In genomic region chr2:170928036-170928823, GRCh38 we compare ENCODE assay signal across 7 cellular contexts. TPM values are rescaled to one million over a fixed set of nuclear protein-coding genes. Genes with fewer than 3 reads are reported as not detected.
A peak's percentile ranks its signal among the peaks of the same experiment; 100 is the strongest.
DNase-seq lines count a peak whose midpoint lies in the region; ATAC-seq and TF ChIP-seq lines count a peak whose summit lies in the region.

No MANE protein-coding gene starts in this region.

- no peak for ATAC-seq in DND-41 (ENCODE audit: insufficient read depth, low read depth)

- H3K79me2 ChIP-seq in DND-41 (ENCODE audit: insufficient read depth, low read length) = peaks cover 51% of the 10 kb centered on the region
- H3K79me2 ChIP-seq in parathyroid adenoma = peaks cover 26% of the 10 kb centered on the region

- H3K27ac ChIP-seq in DND-41 (ENCODE audit: low read length) = peak overlapping the region; percentile 91
- peak overlapping the region; percentile 91 for H3K27ac ChIP-seq in parathyroid adenoma

- H3K4me1 Mint-ChIP-seq in IgD-negative memory B cell = peaks cover 21 to 24% (median 22%) of the 10 kb centered on the region in 3 donors

- H3K4me1 ChIP-seq in DND-41 (ENCODE audit: insufficient read depth, low read length) (peaks cover 46% of the 10 kb centered on the region), parathyroid adenoma (peaks cover 5% of the 10 kb centered on the region)

- no peaks in the 10 kb centered on the region for H3K27me3 ChIP-seq in DND-41 (ENCODE audit: insufficient read depth, low read length, poor library complexity)
- no peaks in the 10 kb centered on the region for H3K27me3 ChIP-seq in parathyroid adenoma (ENCODE audit: control insufficient read depth, insufficient read depth, low read length)

- H3K4me2 ChIP-seq in DND-41 (ENCODE audit: insufficient read depth, low read length) (peak overlapping the region; percentile 97), parathyroid adenoma (ENCODE audit: low read length) (peak overlapping the region; percentile 61)

- no peaks in the 10 kb centered on the region for H3K36me3 Mint-ChIP-seq in IgD-negative memory B cell

- H3K9me3 ChIP-seq in DND-41 (ENCODE audit: insufficient read depth, low read length, severe bottlenecking) (peaks cover 18% of the 10 kb centered on the region), parathyroid adenoma (ENCODE audit: control insufficient read depth, low read length) (no peaks in the 10 kb centered on the region)

- H4K20me1 ChIP-seq in DND-41 (ENCODE audit: insufficient read depth, low read length) = peaks cover 28% of the 10 kb centered on the region; the same call in 1 of the 2 replicates

- CTCF ChIA-PET in GM10248 (lab: Yijun Ruan, JAX) = interaction anchor here (0.6 to 3.9 kb wide), 42 partner anchors 8 to 1532 kb away, joined by 3 to 59 read pairs (median 4); partner anchors contain the start of gene TLK1

- TF ChIP-seq CTCF in DND-41 (IDR thresholded peaks at IDR 0.05; ENCODE audit: borderline replicate concordance, extremely low read depth, low read length, poor library complexity, severe bottlenecking) (no peak), fibroblast of mammary gland (conservative IDR thresholded peaks at IDR 0.05; ENCODE audit: control insufficient read depth, insufficient read depth, low read depth, low read length) (no peak), parathyroid adenoma (IDR thresholded peaks at IDR 0.05) (no peak), GM10248 (IDR thresholded peaks at IDR 0.05; ENCODE audit: control extremely low read depth, extremely low read depth, low read depth, missing control alignments) (no peak)

- peaks cover 0 to 2% (median 1%) of the 10 kb centered on the region in 3 donors for H3K9me3 Mint-ChIP-seq in IgD-negative memory B cell

- DNase-seq in DND-41 = peak; percentile 31
- DNase-seq in UCSD-AML1 (lab: John Stamatoyannopoulos, UW; ENCODE audit: unreplicated experiment) = peak; percentile 14
- DNase-seq in fibroblast of mammary gland (ENCODE audit: low read depth) = peak; percentile 28
- no peak for DNase-seq in NCI-H1694 (lab: John Stamatoyannopoulos, UW)
- DNase-seq in GM10248 (ENCODE audit: extremely low spot score) = no peak

- H3K4me3 ChIP-seq in DND-41 (ENCODE audit: low read depth in 1 of 2, low read length in 2 of 2) (peak overlapping the region; percentile 39 to 84), fibroblast of mammary gland (ENCODE audit: control insufficient read depth, low read depth, low read length) (peak overlapping the region; percentile 56), parathyroid adenoma (ENCODE audit: low read depth, low read length) (peak overlapping the region; percentile 92)

- peak overlapping the region; percentile 89 for H3K9ac ChIP-seq in DND-41 (ENCODE audit: low read depth, low read length)
- H3K9ac ChIP-seq in parathyroid adenoma = no peak overlapping the region

- H3K36me3 ChIP-seq in DND-41 (ENCODE audit: insufficient read depth, low read length) (peaks cover 18% of the 10 kb centered on the region), parathyroid adenoma (ENCODE audit: control insufficient read depth, insufficient read depth, low read length) (no peaks in the 10 kb centered on the region)

- no peaks in the 10 kb centered on the region for H3K27me3 Mint-ChIP-seq in IgD-negative memory B cell

- peak overlapping the region; percentile 89 for H2AFZ ChIP-seq in DND-41 (ENCODE audit: low read depth, low read length)
- H2AFZ ChIP-seq in parathyroid adenoma = peak overlapping the region; percentile 98

- H3K4me3 Mint-ChIP-seq in IgD-negative memory B cell = peak overlapping the region; percentile 88 to 96 (median 94)

- H3K27ac Mint-ChIP-seq in IgD-negative memory B cell = peak overlapping the region; percentile 84 to 94 (median 91)

- POLR2A ChIA-PET in GM10248 (lab: Yijun Ruan, JAX) = interaction anchor here (0.6 to 1.7 kb wide), 3 partner anchors 9 to 762 kb away, joined by 3 to 9 read pairs (median 4); partner anchors contain the start of gene DYNC1I2

RNA-seq across cellular contexts. Expression of gene GORASP2, which starts 0.8 kb away (rescaled TPM):
- 74.1 TPM for polyA plus RNA-seq in IgD-negative memory B cell

Comparison
In these comparisons a context has a peak if more than half of its experiments do, and no peak if none do; other contexts are left out.
1. DNase-seq: peak in DND-41 (single experiment), UCSD-AML1 (single experiment) and fibroblast of mammary gland (single experiment); none in NCI-H1694 (single experiment) and GM10248 (single experiment).
2. Peak in every context shown above with its lines, with median percentiles within 50 percentile points of each other: H3K4me3 ChIP-seq.